ENCODE assay signal across 16 cellular contexts in the genomic region with DNA sequence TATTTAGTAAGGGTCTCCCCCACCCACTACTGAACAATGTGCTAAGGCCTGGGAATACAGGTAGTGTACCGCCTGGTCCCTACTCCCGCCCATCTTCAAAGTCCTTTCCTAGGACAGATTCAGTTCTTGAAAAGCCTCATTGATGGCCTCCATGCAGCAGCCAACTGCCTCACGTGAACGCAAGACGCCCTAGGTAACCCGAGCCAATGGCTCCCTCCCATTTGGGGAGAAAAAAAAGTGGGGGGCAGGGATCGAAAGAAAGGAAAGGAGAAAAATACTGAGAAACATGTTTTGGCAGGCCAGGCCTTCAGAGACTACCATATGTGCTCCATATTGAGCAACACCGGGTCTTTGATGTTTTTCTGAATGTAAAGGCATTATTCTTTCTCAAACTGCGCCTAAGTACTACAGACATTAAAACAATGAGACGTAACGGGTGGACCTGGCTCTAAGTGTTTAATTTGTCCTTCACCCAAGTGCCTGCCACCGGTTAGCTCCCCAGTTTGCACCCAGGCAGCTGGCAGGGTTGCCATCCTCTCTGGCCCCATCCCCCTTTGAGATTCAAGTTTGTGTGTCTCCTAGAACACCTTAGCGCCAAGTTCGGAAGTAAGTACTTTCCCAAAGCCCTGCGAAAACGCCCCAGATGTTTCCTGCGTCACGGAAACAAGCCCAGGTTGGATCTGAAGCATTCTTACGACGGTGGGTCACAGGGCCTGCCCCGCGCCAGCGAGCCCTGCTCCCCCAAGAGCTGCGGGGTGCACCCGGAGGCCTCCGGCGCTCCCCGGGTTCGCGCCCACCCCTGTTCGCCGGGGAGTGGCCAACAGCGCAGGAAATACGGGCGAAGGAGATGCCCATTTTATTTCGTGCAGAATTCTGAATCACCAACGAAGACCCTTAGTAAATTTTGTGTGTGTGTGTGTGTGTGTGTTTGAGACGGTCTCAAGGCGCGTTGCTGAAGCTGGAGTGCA. TPM values are rescaled to one million over a fixed set of nuclear protein-coding genes. Genes with fewer than 3 reads are reported as not detected.
DNase-seq lines count a peak whose midpoint lies in the region; ATAC-seq and TF ChIP-seq lines count a peak whose summit lies in the region.
"Had no signal": no experiment of that assay in that cellular context is flagged by ENCODE, and none has a peak within 500 bp of the region (broad histone marks: within the 10 kb centered on the region; RNA-seq: fewer than 3 reads in every experiment).

No MANE protein-coding gene starts in this region.

- H3K27ac Mint-ChIP-seq in activated naive CD8-positive, alpha-beta T cell = no peak overlapping the region
- no peak overlapping the region for H3K27ac Mint-ChIP-seq in activated naive CD8-positive, alpha-beta T cell treated with anti-CD3 and anti-CD28 coated beads for 36 hours
- H3K27ac Mint-ChIP-seq in activated B cell treated with CpG ODN at 0.5 μM for 24 hours = no peak overlapping the region
- H3K27ac Mint-ChIP-seq in stimulated activated naive CD8-positive, alpha-beta T cell treated with anti-CD3 and anti-CD28 coated beads, Interleukin-15, amount 100 ng/mL, for 72 hours = no peak overlapping the region
- H3K27ac Mint-ChIP-seq: activated CD4-positive, alpha-beta T cell treated with anti-CD3 and anti-CD28 coated beads for 36 hours had no signal

- intact Hi-C loops in activated B cell treated with CpG ODN at 0.5 μM for 24 hours (cut with micrococcal nuclease) = loop anchor here (5.0 to 10.0 kb wide), 2 partner anchors 37 to 335 kb away; partner anchors contain the start of gene GALNT7
- intact Hi-C loops in posterior cingulate gyrus (cut with DNase I) = loop anchor here (10.0 kb wide), 1 partner anchor 655 kb away; no protein-coding TSS in a partner anchor

- peaks cover 3% of the 10 kb centered on the region for H3K36me3 Mint-ChIP-seq in activated naive CD8-positive, alpha-beta T cell
- H3K36me3 Mint-ChIP-seq in activated naive CD8-positive, alpha-beta T cell treated with anti-CD3 and anti-CD28 coated beads for 36 hours = peaks cover 17% of the 10 kb centered on the region
- H3K36me3 Mint-ChIP-seq in activated B cell treated with CpG ODN at 0.5 μM for 24 hours (ENCODE audit: low read depth) = peaks cover 8% of the 10 kb centered on the region

- peak overlapping the region; percentile 38 for H3K4me3 ChIP-seq in iPS-18c (ENCODE audit: insufficient read depth, low read depth, low read length)

- H3K4me3 Mint-ChIP-seq in activated naive CD8-positive, alpha-beta T cell = peak overlapping the region; percentile 69
- no peak overlapping the region for H3K4me3 Mint-ChIP-seq in activated naive CD8-positive, alpha-beta T cell treated with anti-CD3 and anti-CD28 coated beads for 36 hours
- H3K4me3 Mint-ChIP-seq in activated B cell treated with CpG ODN at 0.5 μM for 24 hours = peak overlapping the region; percentile 54
- H3K4me3 Mint-ChIP-seq in stimulated activated naive CD8-positive, alpha-beta T cell treated with anti-CD3 and anti-CD28 coated beads, Interleukin-15, amount 100 ng/mL, for 72 hours = peak overlapping the region; percentile 19 to 60

- CTCF ChIA-PET in activated B cell treated with CpG ODN at 0.5 μM for 24 hours (lab: Charles Lee) = interaction anchor here (2.0 kb wide), 1 partner anchor 486 kb away, joined by 5 read pairs; no protein-coding TSS in a partner anchor

- H3K9me3 Mint-ChIP-seq in activated naive CD8-positive, alpha-beta T cell (ENCODE audit: low read depth) = no peaks in the 10 kb centered on the region
- H3K9me3 Mint-ChIP-seq in activated naive CD8-positive, alpha-beta T cell treated with anti-CD3 and anti-CD28 coated beads for 36 hours = peaks cover 8% of the 10 kb centered on the region
- H3K9me3 Mint-ChIP-seq in activated B cell treated with CpG ODN at 0.5 μM for 24 hours = peaks cover 6% of the 10 kb centered on the region
- H3K9me3 Mint-ChIP-seq in stimulated activated naive CD8-positive, alpha-beta T cell treated with anti-CD3 and anti-CD28 coated beads, Interleukin-15, amount 100 ng/mL, for 72 hours = peaks cover 4 to 7% of the 10 kb centered on the region in 2 donors

- POLR2A ChIA-PET in activated B cell treated with CpG ODN at 0.5 μM for 24 hours (lab: Charles Lee) = no interaction called here

- ATAC-seq in activated B cell treated with CpG ODN at 0.5 μM for 24 hours (ENCODE audit: low read depth) (no peak), HG02642 (IDR thresholded peaks at IDR 0.05; ENCODE audit: poor library complexity, unreplicated experiment) (no peak)
- no peak for ATAC-seq in stimulated activated naive CD8-positive, alpha-beta T cell treated with anti-CD3 and anti-CD28 coated beads, Interleukin-15, amount 100 ng/mL, for 72 hours

- TF ChIP-seq CTCF in activated B cell treated with CpG ODN at 0.5 μM for 24 hours (IDR thresholded peaks at IDR 0.05) = no peak

- H3K4me1 Mint-ChIP-seq in activated naive CD8-positive, alpha-beta T cell (ENCODE audit: low read depth) = peaks cover 11% of the 10 kb centered on the region
- peaks cover 5% of the 10 kb centered on the region for H3K4me1 Mint-ChIP-seq in activated naive CD8-positive, alpha-beta T cell treated with anti-CD3 and anti-CD28 coated beads for 36 hours
- H3K4me1 Mint-ChIP-seq in activated B cell treated with CpG ODN at 0.5 μM for 24 hours = peaks cover 32% of the 10 kb centered on the region
- H3K4me1 Mint-ChIP-seq in stimulated activated naive CD8-positive, alpha-beta T cell treated with anti-CD3 and anti-CD28 coated beads, Interleukin-15, amount 100 ng/mL, for 72 hours = peaks cover 12% of the 10 kb centered on the region

- H3K9me3 ChIP-seq in iPS-18c (ENCODE audit: control insufficient read depth, insufficient read depth, low read length) = peaks cover 3% of the 10 kb centered on the region

- no peak for DNase-seq in activated naive CD8-positive, alpha-beta T cell treated with anti-CD3 and anti-CD28 coated beads for 36 hours
- DNase-seq in activated B cell treated with CpG ODN at 0.5 μM for 24 hours (no peak), ecto neural progenitor cell (ENCODE audit: low spot score) (no peak), posterior cingulate gyrus (no peak)
- no peak for DNase-seq in stimulated activated naive CD8-positive, alpha-beta T cell treated with anti-CD3 and anti-CD28 coated beads, Interleukin-15, amount 100 ng/mL, for 72 hours
- DNase-seq: activated CD4-positive, alpha-beta T cell treated with anti-CD3 and anti-CD28 coated beads for 36 hours; COR-L47; MV-4-11; NCI-H2081; NCI-H526 treated with DMSO at 0.1 percent for 48 hours; OCI-M1; SIG-M5; T-helper 9 cell had no signal

- H3K27me3 Mint-ChIP-seq in activated naive CD8-positive, alpha-beta T cell = peaks cover 47% of the 10 kb centered on the region
- peaks cover 87% of the 10 kb centered on the region for H3K27me3 Mint-ChIP-seq in activated naive CD8-positive, alpha-beta T cell treated with anti-CD3 and anti-CD28 coated beads for 36 hours
- H3K27me3 Mint-ChIP-seq in activated B cell treated with CpG ODN at 0.5 μM for 24 hours = peaks cover 42% of the 10 kb centered on the region
- peaks cover 82% of the 10 kb centered on the region for H3K27me3 Mint-ChIP-seq in stimulated activated naive CD8-positive, alpha-beta T cell treated with anti-CD3 and anti-CD28 coated beads, Interleukin-15, amount 100 ng/mL, for 72 hours

RNA-seq across cellular contexts. Expression of gene HAND2, which starts 30.2 kb away (rescaled TPM):
- total RNA-seq in activated naive CD8-positive, alpha-beta T cell treated with anti-CD3 and anti-CD28 coated beads for 36 hours = not detected
- not detected in 2 replicates for total RNA-seq in activated B cell treated with CpG ODN at 0.5 μM for 24 hours
- total RNA-seq: activated CD4-positive, alpha-beta T cell treated with anti-CD3 and anti-CD28 coated beads for 36 hours had no signal
